27 cellular contexts compared by ENCODE assay signal in the genomic region with DNA sequence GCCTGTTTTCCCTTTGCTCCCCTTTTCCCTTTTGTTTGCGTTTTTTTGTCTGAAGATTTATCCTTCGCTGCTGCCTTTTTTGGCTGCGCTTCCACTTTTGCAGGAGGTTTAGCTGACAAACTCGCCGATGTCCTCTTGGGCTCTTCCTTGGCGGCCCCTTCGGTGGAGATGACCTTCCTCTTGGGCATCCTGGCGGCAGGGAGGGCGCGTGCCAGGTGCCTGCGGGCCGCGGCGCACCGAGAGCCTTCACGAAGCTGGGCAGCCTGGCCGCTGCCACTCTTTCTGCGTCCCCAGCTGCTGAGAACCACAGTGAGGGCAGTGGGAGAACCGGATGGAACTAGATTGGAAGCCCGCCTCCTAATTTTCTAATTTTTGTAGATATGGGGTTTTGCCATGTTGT.
"Had no signal": no experiment of that assay in that cellular context is flagged by ENCODE, and none has a peak within 500 bp of the region (broad histone marks: within the 10 kb centered on the region; RNA-seq: fewer than 3 reads in every experiment).

No MANE protein-coding gene starts in this region.

- H3K4me3 Mint-ChIP-seq: immature natural killer cell; mesothelial cell of epicardium; natural killer cell; stimulated activated naive B cell treated with anti-CD40 and anti-IgM and Interleukin-4, amounts not matched to agents 10 μg/mL and 1 μg/mL and 100 μg/mL, for 72 hours had no signal

- H3K36me3 Mint-ChIP-seq: immature natural killer cell; mesothelial cell of epicardium; naive B cell; natural killer cell; stimulated activated naive B cell treated with anti-CD40 and anti-IgM and Interleukin-4, amounts not matched to agents 10 μg/mL and 1 μg/mL and 100 μg/mL, for 72 hours had no signal

- H3K27ac Mint-ChIP-seq: immature natural killer cell; mesothelial cell of epicardium; naive B cell; natural killer cell; progenitor cell of endocrine pancreas; stimulated activated naive B cell treated with anti-CD40 and anti-IgM and Interleukin-4, amounts not matched to agents 10 μg/mL and 1 μg/mL and 100 μg/mL, for 72 hours had no signal

- H3K9me3 ChIP-seq: heart left ventricle, left lung, lower lobe of right lung, neutrophil, ovary, right atrium auricular region, right lobe of liver, stomach, testis, thyroid gland, transverse colon, upper lobe of left lung had no signal

- H3K4me1 Mint-ChIP-seq: immature natural killer cell; naive B cell; natural killer cell; stimulated activated naive B cell treated with anti-CD40 and anti-IgM and Interleukin-4, amounts not matched to agents 10 μg/mL and 1 μg/mL and 100 μg/mL, for 72 hours had no signal

- H3K36me3 ChIP-seq: heart left ventricle, left lung, lower lobe of right lung, neutrophil, ovary, right atrium auricular region, right lobe of liver, stomach, thyroid gland, transverse colon, upper lobe of left lung had no signal

- H3K4me3 ChIP-seq: heart left ventricle, left lung, lower lobe of right lung, ovary, right atrium auricular region, right lobe of liver, stomach, testis, thyroid gland, transverse colon, upper lobe of left lung had no signal

- H3K9me3 Mint-ChIP-seq: immature natural killer cell; mesothelial cell of epicardium; naive B cell; natural killer cell; stimulated activated naive B cell treated with anti-CD40 and anti-IgM and Interleukin-4, amounts not matched to agents 10 μg/mL and 1 μg/mL and 100 μg/mL, for 72 hours had no signal

- ATAC-seq: heart left ventricle; left colon; left lung; lower lobe of right lung; natural killer cell; right lobe of liver; stimulated activated naive B cell treated with anti-CD40 and anti-IgM and Interleukin-4, amounts not matched to agents 10 μg/mL and 1 μg/mL and 100 μg/mL, for 72 hours; stimulated activated naive CD8-positive, alpha-beta T cell treated with anti-CD3 and anti-CD28 coated beads, Interleukin-15, Interleukin-2, amounts not matched to agents 100 U/mL and 50 U/mL, for 24 hours had no signal

- DNase-seq: heart left ventricle; immature natural killer cell; kidney; left colon; left lung; lower lobe of right lung; mesendoderm; naive B cell; natural killer cell; occipital lobe; ovary; right lobe of liver; stimulated activated CD4-positive, alpha-beta T cell treated with anti-CD3 and anti-CD28 coated beads, Interleukin-12 subunit alpha, Interleukin-12 subunit beta, amount 100 ng/mL, for 4 hours; stimulated activated CD4-positive, alpha-beta T cell treated with anti-CD3 and anti-CD28 coated beads, Interleukin-15, amount 100 ng/mL, for 24 hours; stimulated activated CD4-positive, alpha-beta T cell treated with anti-CD3 and anti-CD28 coated beads, Interleukin-2, amount 100 ng/mL, for 24 hours; stimulated activated CD4-positive, alpha-beta T cell treated with anti-CD3 and anti-CD28 coated beads, Interleukin-4, amount 100 ng/mL, for 1 hour; stimulated activated naive B cell treated with anti-CD40 and anti-IgM and Interleukin-4, amounts not matched to agents 10 μg/mL and 1 μg/mL and 100 μg/mL, for 72 hours; stimulated activated naive CD8-positive, alpha-beta T cell treated with anti-CD3 and anti-CD28 coated beads, Interleukin-15, Interleukin-2, amounts not matched to agents 100 U/mL and 50 U/mL, for 24 hours; stomach; testis; thyroid gland; transverse colon had no signal

- H3K27me3 ChIP-seq: ovary, right atrium auricular region, right lobe of liver, testis, thyroid gland, transverse colon, upper lobe of left lung had no signal

- H3K4me1 ChIP-seq: heart left ventricle, left lung, lower lobe of right lung, right atrium auricular region, right lobe of liver, stomach, testis, thyroid gland, upper lobe of left lung had no signal

- H3K27ac ChIP-seq: heart left ventricle, left lung, lower lobe of right lung, neutrophil, ovary, right atrium auricular region, right lobe of liver, stomach, testis, thyroid gland, transverse colon, upper lobe of left lung had no signal
